In the genomic region with DNA sequence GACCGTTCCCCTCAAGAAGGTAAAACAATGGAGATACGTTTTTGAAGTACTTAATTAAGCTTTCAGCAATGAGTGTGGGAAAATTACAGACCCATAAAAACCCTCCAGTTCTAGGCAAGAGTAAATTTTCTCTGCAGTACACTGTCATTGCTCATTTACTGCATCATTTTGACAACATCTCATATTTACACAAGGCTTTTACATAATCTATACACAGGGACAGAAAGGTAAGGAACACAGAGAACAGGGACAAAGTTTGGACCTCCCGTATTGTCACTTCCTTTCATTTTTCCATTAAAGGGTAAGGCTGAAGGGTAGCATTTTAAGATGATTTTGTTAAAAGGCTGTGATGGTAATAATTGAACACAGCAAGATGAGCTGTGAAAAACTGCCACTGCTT, we compare ENCODE assay signal across 1 cellular context.
TF ChIP-seq lines count a peak whose summit lies in the region.

No MANE protein-coding gene starts in this region.

TF ChIP-seq in A549, 52 proteins besides CTCF, POLR2A, EP300 and RAD21 (continued from another document):
- TF ChIP-seq CBX2 (IDR thresholded peaks at IDR 0.05; ENCODE audit: borderline replicate concordance, low read depth) (no peak), EHMT2 (IDR thresholded peaks at IDR 0.05; ENCODE audit: low read depth) (no peak), RARB (CRISPR knock-in tag; IDR thresholded peaks at IDR 0.05) (no peak), ZC3H11A (IDR thresholded peaks at IDR 0.05) (no peak), BHLHE40 (IDR thresholded peaks at IDR 0.05; ENCODE audit: low read depth, low read length) (no peak)
- TF ChIP-seq, protein P1, sequence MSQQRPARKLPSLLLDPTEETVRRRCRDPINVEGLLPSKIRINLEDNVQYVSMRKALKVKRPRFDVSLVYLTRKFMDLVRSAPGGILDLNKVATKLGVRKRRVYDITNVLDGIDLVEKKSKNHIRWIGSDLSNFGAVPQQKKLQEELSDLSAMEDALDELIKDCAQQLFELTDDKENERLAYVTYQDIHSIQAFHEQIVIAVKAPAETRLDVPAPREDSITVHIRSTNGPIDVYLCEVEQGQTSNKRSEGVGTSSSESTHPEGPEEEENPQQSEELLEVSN (IDR thresholded peaks at IDR 0.05; ENCODE audit: borderline replicate concordance, low read depth) = no peak
